ENCODE assay signal across 18 cellular contexts in the genomic region with DNA sequence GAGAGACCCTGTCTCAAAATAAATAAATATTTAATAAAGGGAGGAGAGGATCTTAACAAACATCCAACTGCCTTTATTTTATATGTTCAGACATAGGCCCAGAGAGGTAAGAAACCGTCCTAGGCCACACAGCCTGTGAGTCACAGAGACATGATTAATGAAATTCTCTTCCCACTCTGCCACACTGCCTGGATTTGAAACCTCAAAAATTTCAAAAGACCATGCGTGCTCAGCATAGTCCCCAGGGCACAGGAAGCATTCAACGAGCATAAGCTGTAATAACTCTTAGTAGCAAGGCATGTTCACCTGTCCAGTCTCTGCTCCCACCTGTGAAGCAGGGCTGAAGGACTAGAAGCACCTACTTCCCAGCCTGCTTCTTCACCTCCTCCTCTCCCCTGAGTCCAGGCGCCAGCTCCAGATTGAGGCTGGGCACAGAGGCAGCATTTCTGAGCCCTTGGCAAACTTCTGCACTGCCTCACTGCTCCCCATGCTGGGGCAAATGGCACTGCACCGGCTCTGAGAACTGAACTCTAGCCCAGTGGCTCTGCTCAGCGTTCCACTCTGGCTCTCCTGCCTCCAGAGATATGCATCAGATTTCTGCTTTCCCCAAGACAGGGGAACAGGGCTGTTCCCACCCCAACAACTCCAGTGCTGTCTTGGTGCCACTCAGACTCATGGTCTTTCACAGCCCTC. TPM values are rescaled to one million over a fixed set of nuclear protein-coding genes. Genes with fewer than 3 reads are reported as not detected.
DNase-seq lines count a peak whose midpoint lies in the region; ATAC-seq and TF ChIP-seq lines count a peak whose summit lies in the region.
"Had no signal": no experiment of that assay in that cellular context is flagged by ENCODE, and none has a peak within 500 bp of the region (broad histone marks: within the 10 kb centered on the region; RNA-seq: fewer than 3 reads in every experiment).

No MANE protein-coding gene starts in this region.

- H3K4me1 ChIP-seq in Panc1 (ENCODE audit: control insufficient read depth, insufficient read depth, low read length): no peaks in the 10 kb centered on the region
- H3K4me1 ChIP-seq in osteoblast (ENCODE audit: insufficient read depth, low read length): no peaks in the 10 kb centered on the region
- H3K4me1 ChIP-seq: stomach had no signal

- no peak for TF ChIP-seq CTCF in Panc1 (IDR thresholded peaks at IDR 0.05)
- no peak for TF ChIP-seq CTCF in osteoblast (IDR thresholded peaks at IDR 0.05; ENCODE audit: extremely low read depth, low read depth, low read length)

- no peak overlapping the region for H2AFZ ChIP-seq in osteoblast (ENCODE audit: low read length)

- no peak overlapping the region for H3K4me2 ChIP-seq in osteoblast (ENCODE audit: insufficient read depth, low read length)

- H3K36me3 ChIP-seq in Panc1 (ENCODE audit: control insufficient read depth, insufficient read depth, low read length) (no peaks in the 10 kb centered on the region), osteoblast (ENCODE audit: insufficient read depth, low read length) (no peaks in the 10 kb centered on the region)
- H3K36me3 ChIP-seq: stomach had no signal

- H4K20me1 ChIP-seq in osteoblast (ENCODE audit: insufficient read depth, low read length): no peaks in the 10 kb centered on the region

- H3K27ac ChIP-seq in Panc1 (ENCODE audit: low read length) (no peak overlapping the region), epithelial cell of prostate (peak overlapping the region; percentile 70), osteoblast (ENCODE audit: low read depth, low read length) (no peak overlapping the region)
- H3K27ac ChIP-seq: HL-60, stomach had no signal

- POLR2A ChIA-PET in Panc1 (lab: Charles Lee): no interaction called here

- CTCF ChIA-PET in Panc1 (lab: Charles Lee): interaction anchor here (0.5 kb wide), 1 partner anchor 44 kb away, joined by 3 read pairs; no protein-coding TSS in a partner anchor

- no peaks in the 10 kb centered on the region for H3K27me3 ChIP-seq in Panc1 (ENCODE audit: control insufficient read depth, insufficient read depth, low read length)
- peaks cover 4% of the 10 kb centered on the region for H3K27me3 ChIP-seq in osteoblast (ENCODE audit: insufficient read depth, low read length)

- H3K4me3 ChIP-seq in Panc1 (ENCODE audit: low read depth in 2 of 2, low read length in 2 of 2): no peak overlapping the region
- no peak overlapping the region for H3K4me3 ChIP-seq in osteoblast (ENCODE audit: insufficient read depth, low read length)
- H3K4me3 ChIP-seq: stomach had no signal

- in situ Hi-C loops in Panc1 (cut with HindIII; ENCODE audit: low pct_unique_long_range_greater_than_20kb, low sequenced_read_pairs): no loop called here

- H3K9me3 ChIP-seq in Panc1 (ENCODE audit: control insufficient read depth, insufficient read depth, low read depth, low read length): no peaks in the 10 kb centered on the region
- H3K9me3 ChIP-seq in osteoblast (ENCODE audit: low read depth, low read length): no peaks in the 10 kb centered on the region
- H3K9me3 ChIP-seq: stomach had no signal

- DNase-seq in ELR (ENCODE audit: low read depth) (peak; percentile 26), Panc1 (ENCODE audit: low read depth, low spot score) (no peak), epithelial cell of prostate (ENCODE audit: low read depth, low spot score) (no peak), osteoblast (ENCODE audit: insufficient read length, low spot score, missing footprints) (peak; percentile 78), epidermal melanocyte (ENCODE audit: insufficient read length, low spot score) (no peak), NCI-H510A (lab: John Stamatoyannopoulos, UW) (no peak), SIG-M5 treated with dmso at 0.1 percent for 504 hours (lab: John Stamatoyannopoulos, UW; ENCODE audit: unreplicated experiment) (no peak)
- DNase-seq: activated CD4-positive, CD25-positive, alpha-beta regulatory T cell treated with anti-CD3 and anti-CD28 coated beads, Interleukin-2, amount 50 U/mL, for 72 hours; activated CD8-positive, alpha-beta memory T cell treated with anti-CD3 and anti-CD28 coated beads, Interleukin-2, amount 50 U/mL, for 4 hours; activated naive CD4-positive, alpha-beta T cell treated with anti-CD3 and anti-CD28 coated beads for 36 hours; KBM-7; NCI-H1417 treated with DMSO at 0.1 percent for 48 hours; SHP77 treated with DMSO at 0.1 percent for 48 hours; stomach had no signal

- H3K79me2 ChIP-seq in osteoblast (ENCODE audit: insufficient read depth, low read length): no peaks in the 10 kb centered on the region

- no TSS peak for BruUV-seq in Panc1 (replicated peaks; lab: Mats Ljungman, UMichigan)

- peak; percentile 54; the same call in 1 of the 2 replicates for ATAC-seq in Panc1
- ATAC-seq in HG03565 (IDR thresholded peaks at IDR 0.05; ENCODE audit: unreplicated experiment): no peak
- ATAC-seq: left lobe of liver had no signal

- intact Hi-C loops in Panc1 (cut with micrococcal nuclease; ENCODE audit: unreplicated experiment): no loop called here

RNA-seq across cellular contexts. Expression of a gene that starts 1.1 kb away (rescaled TPM):
- total RNA-seq in Panc1 (2021; ENCODE audit: unreplicated experiment): not detected
- not detected for polyA plus RNA-seq in Panc1 (2012; ENCODE audit: insufficient read length)
- 0.36 and 0.59 TPM in 2 replicates for total RNA-seq in osteoblast
- total RNA-seq: activated naive CD4-positive, alpha-beta T cell treated with anti-CD3 and anti-CD28 coated beads for 36 hours; left lobe of liver; T-helper 2 cell treated with Interferon-gamma antibody and Interleukin-4, amounts not matched to agents 100 ng/mL and 5 ng/mL, for 36 hours had no signal

Comparison
In these comparisons a context has a peak if more than half of its experiments do, and no peak if none do; other contexts are left out.
1. DNase-seq: peak in ELR (single experiment) and osteoblast (single experiment); none in Panc1 (single experiment), epithelial cell of prostate (single experiment), epidermal melanocyte (single experiment), NCI-H510A (single experiment) and SIG-M5 treated with dmso at 0.1 percent for 504 hours (single experiment).